10 cellular contexts compared by ENCODE assay signal in genomic region chr2:68837164-68837860, GRCh38. TPM values are rescaled to one million over a fixed set of nuclear protein-coding genes. Genes with fewer than 3 reads are reported as not detected.
A peak's percentile ranks its signal among the peaks of the same experiment; 100 is the strongest.
DNase-seq lines count a peak whose midpoint lies in the region.
"Had no signal": no experiment of that assay in that cellular context is flagged by ENCODE, and none has a peak within 500 bp of the region (broad histone marks: within the 10 kb centered on the region; RNA-seq: fewer than 3 reads in every experiment).

No MANE protein-coding gene starts in this region.

- H3K36me3 Mint-ChIP-seq in immature natural killer cell: no peaks in the 10 kb centered on the region

- no peaks in the 10 kb centered on the region for H3K27me3 ChIP-seq in adipocyte (replicated peaks; ENCODE audit: control insufficient read depth, insufficient read depth, low read length)

- no peaks in the 10 kb centered on the region for H3K9me3 Mint-ChIP-seq in immature natural killer cell

- H3K4me3 Mint-ChIP-seq in immature natural killer cell: peak overlapping the region in 1 of 5 donors; percentile 7

- peak; percentile 72 for DNase-seq in activated gamma-delta T cell treated with Interleukin-2 at 50 U/mL for 16 hours
- no peak for DNase-seq in activated gamma-delta T cell (lab: John Stamatoyannopoulos, UW)
- DNase-seq in T follicular helper cell (ENCODE audit: low read depth): peak; percentile 61
- peak; percentile 59 for DNase-seq in adipocyte (ENCODE audit: low read depth)
- DNase-seq in immature natural killer cell: peak; percentile 37 to 54 (median 54)
- peak; percentile 42 to 50 (median 46) for DNase-seq in stimulated activated CD4-positive, alpha-beta T cell treated with anti-CD3 and anti-CD28 coated beads, TNF-alpha, amount 100 ng/mL, for 1 hour (ENCODE audit: low read depth in 3 of 3, low spot score in 1 of 3)
- DNase-seq in NCI-H1436 (lab: John Stamatoyannopoulos, UW): no peak
- DNase-seq in cerebellum (ENCODE audit: low spot score): no peak

- H3K4me3 ChIP-seq in adipocyte (ENCODE audit: low read length): no peak overlapping the region

- peaks cover 5% of the 10 kb centered on the region for H3K4me1 ChIP-seq in adipocyte (ENCODE audit: control insufficient read depth, insufficient read depth, low read length)
- H3K4me1 ChIP-seq: Caco-2 had no signal

- H3K9me3 ChIP-seq in adipocyte (ENCODE audit: control insufficient read depth, low read length): no peaks in the 10 kb centered on the region

- H3K27me3 Mint-ChIP-seq in immature natural killer cell (ENCODE audit: low read depth in 3 of 3): peaks cover 0 to 1% (median 0%) of the 10 kb centered on the region in 3 donors

- peaks cover 11 to 30% of the 10 kb centered on the region in 2 donors for H3K4me1 Mint-ChIP-seq in immature natural killer cell

- H3K27ac Mint-ChIP-seq in immature natural killer cell: peak overlapping the region in 1 of 6 donors; percentile 26

- H3K9ac ChIP-seq in adipocyte (ENCODE audit: low read length): no peak overlapping the region

- H3K36me3 ChIP-seq in adipocyte (ENCODE audit: control insufficient read depth, insufficient read depth, low read length, severe bottlenecking): no peaks in the 10 kb centered on the region

RNA-seq across cellular contexts. Expression of gene BMP10, which starts 33.9 kb away (rescaled TPM):
- polyA plus RNA-seq in immature natural killer cell: not detected
- total RNA-seq in cerebellum: not detected
- total RNA-seq: Caco-2 had no signal
- polyA plus RNA-seq: esophagus had no signal

Comparison
In these comparisons a context has a peak if more than half of its experiments do, and no peak if none do; other contexts are left out.
1. DNase-seq: peak in activated gamma-delta T cell treated with Interleukin-2 at 50 U/mL for 16 hours (single experiment), T follicular helper cell (single experiment), adipocyte (single experiment), immature natural killer cell (3 of 3) and stimulated activated CD4-positive, alpha-beta T cell treated with anti-CD3 and anti-CD28 coated beads, TNF-alpha, amount 100 ng/mL, for 1 hour (3 of 3); none in activated gamma-delta T cell (single experiment), NCI-H1436 (single experiment) and cerebellum (single experiment).